ENCODE assay signal across 11 cellular contexts in the genomic region with DNA sequence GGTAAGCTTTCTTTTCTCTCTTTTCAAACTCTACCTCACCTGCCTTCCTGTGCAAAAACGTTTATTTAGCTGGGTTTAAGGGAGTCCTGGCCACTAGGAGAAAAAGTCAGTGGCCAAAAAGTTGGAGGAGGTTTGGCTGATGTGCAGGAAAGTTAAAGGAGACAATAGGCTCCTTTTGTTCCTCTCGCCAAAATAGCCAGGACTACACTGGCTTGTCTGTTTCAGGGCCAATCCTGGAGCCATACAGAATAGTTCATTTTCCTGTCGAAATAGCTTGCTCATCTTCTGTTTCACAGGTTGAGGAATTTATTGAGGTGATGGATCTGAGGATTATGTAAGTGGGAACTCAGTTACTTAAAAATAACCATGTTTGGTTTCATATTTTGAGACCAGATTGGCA. TPM values are rescaled to one million over a fixed set of nuclear protein-coding genes. Genes with fewer than 3 reads are reported as not detected.
DNase-seq lines count a peak whose midpoint lies in the region; ATAC-seq, FAIRE-seq and TF ChIP-seq lines count a peak whose summit lies in the region.
"Had no signal": no experiment of that assay in that cellular context is flagged by ENCODE, and none has a peak within 500 bp of the region (broad histone marks: within the 10 kb centered on the region; RNA-seq: fewer than 3 reads in every experiment).

No MANE protein-coding gene starts in this region.

- peaks cover 7% of the 10 kb centered on the region for H3K9me3 ChIP-seq in iPS-18c (ENCODE audit: control insufficient read depth, insufficient read depth, low read length)

- no peak for DNase-seq in AG09309 (ENCODE audit: low read depth)
- no peak for DNase-seq in natural killer cell treated with Interleukin-12 subunit alpha and Interleukin-12 subunit beta and Interleukin-15 and Interleukin-18, amount 100 ng/mL, for 72 hours (ENCODE audit: low spot score)
- DNase-seq in H54 (ENCODE audit: insufficient read length, low spot score) = no peak
- DNase-seq: activated T-cell treated with anti-CD3 and anti-CD28 coated beads, Interleukin-2, amount 50 U/mL, for 1 hour; NCI-H187 had no signal

- H3K36me3 ChIP-seq in rectal smooth muscle tissue (ENCODE audit: control insufficient read depth, insufficient read depth, low read length) = no peaks in the 10 kb centered on the region

- peak overlapping the region; percentile 64 to 93 (median 84) for H3K4me3 Mint-ChIP-seq in brain
- H3K4me3 Mint-ChIP-seq in natural killer cell treated with Interleukin-12 subunit alpha and Interleukin-12 subunit beta and Interleukin-15 and Interleukin-18, amount 100 ng/mL, for 72 hours = no peak overlapping the region

- H3K27ac Mint-ChIP-seq in brain = peak overlapping the region in 3 of 5 experiments; percentile 50 to 92 (median 74)
- H3K27ac Mint-ChIP-seq in natural killer cell treated with Interleukin-12 subunit alpha and Interleukin-12 subunit beta and Interleukin-15 and Interleukin-18, amount 100 ng/mL, for 72 hours = no peak overlapping the region

- no peaks in the 10 kb centered on the region for H3K27me3 ChIP-seq in rectal smooth muscle tissue (ENCODE audit: control insufficient read depth, insufficient read depth, low read length)

- H3K9me3 Mint-ChIP-seq in brain = no peaks in the 10 kb centered on the region
- H3K9me3 Mint-ChIP-seq in natural killer cell treated with Interleukin-12 subunit alpha and Interleukin-12 subunit beta and Interleukin-15 and Interleukin-18, amount 100 ng/mL, for 72 hours = no peaks in the 10 kb centered on the region

- no peak for FAIRE-seq in H54 (lab: Jason Lieb, UNC)

- H3K4me1 Mint-ChIP-seq in brain = no peaks in the 10 kb centered on the region
- no peaks in the 10 kb centered on the region for H3K4me1 Mint-ChIP-seq in natural killer cell treated with Interleukin-12 subunit alpha and Interleukin-12 subunit beta and Interleukin-15 and Interleukin-18, amount 100 ng/mL, for 72 hours (ENCODE audit: low read depth in 2 of 2)

- H3K27me3 Mint-ChIP-seq in brain = no peaks in the 10 kb centered on the region
- H3K27me3 Mint-ChIP-seq in natural killer cell treated with Interleukin-12 subunit alpha and Interleukin-12 subunit beta and Interleukin-15 and Interleukin-18, amount 100 ng/mL, for 72 hours = peaks cover 0 to 22% of the 10 kb centered on the region in 2 donors

- H3K4me3 ChIP-seq in AG09309 (ENCODE audit: control insufficient read depth, low read depth, low read length) = peak overlapping the region; percentile 23
- peak overlapping the region; percentile 62 for H3K4me3 ChIP-seq in iPS-18c (ENCODE audit: insufficient read depth, low read depth, low read length)
- H3K4me3 ChIP-seq in rectal smooth muscle tissue (ENCODE audit: low read length) = peak overlapping the region; percentile 72

- no peaks in the 10 kb centered on the region for H3K36me3 Mint-ChIP-seq in brain
- no peaks in the 10 kb centered on the region for H3K36me3 Mint-ChIP-seq in natural killer cell treated with Interleukin-12 subunit alpha and Interleukin-12 subunit beta and Interleukin-15 and Interleukin-18, amount 100 ng/mL, for 72 hours

- no peak for TF ChIP-seq POLR2A in H54 (IDR thresholded peaks at IDR 0.05; ENCODE audit: low read depth, low read length)

- ATAC-seq in natural killer cell treated with Interleukin-12 subunit alpha and Interleukin-12 subunit beta and Interleukin-15 and Interleukin-18, amount 100 ng/mL, for 72 hours = no peak
- ATAC-seq in HG03439 (IDR thresholded peaks at IDR 0.05; ENCODE audit: unreplicated experiment) = no peak
- no peak for ATAC-seq in HG02885 (IDR thresholded peaks at IDR 0.05; ENCODE audit: poor library complexity, unreplicated experiment)
- ATAC-seq: Panc1 had no signal

- no peak for TF ChIP-seq CTCF in AG09309 (IDR thresholded peaks at IDR 0.05; ENCODE audit: control insufficient read depth, insufficient read depth, low read depth, low read length, missing control alignments)
- TF ChIP-seq CTCF in brain (conservative IDR thresholded peaks at IDR 0.05) = no peak

- peak overlapping the region; percentile 73 for H3K27ac ChIP-seq in rectal smooth muscle tissue (ENCODE audit: low read depth, low read length)

- H3K9ac ChIP-seq in rectal smooth muscle tissue (ENCODE audit: low read length) = peak overlapping the region; percentile 36

- no peaks in the 10 kb centered on the region for H3K4me1 ChIP-seq in rectal smooth muscle tissue (ENCODE audit: control insufficient read depth, insufficient read depth, low read length)

RNA-seq across cellular contexts. Expression of a gene that starts 0.4 kb away (rescaled TPM):
- 8.1 TPM for polyA plus RNA-seq in brain (ENCODE audit: insufficient read depth, low read depth, low replicate concordance)
- total RNA-seq in natural killer cell treated with Interleukin-12 subunit alpha and Interleukin-12 subunit beta and Interleukin-15 and Interleukin-18, amount 100 ng/mL, for 72 hours = not detected

Comparison
In these comparisons a context has a peak if more than half of its experiments do, and no peak if none do; other contexts are left out.
1. H3K27ac Mint-ChIP-seq: peak in brain (3 of 5); none in natural killer cell treated with Interleukin-12 subunit alpha and Interleukin-12 subunit beta and Interleukin-15 and Interleukin-18, amount 100 ng/mL, for 72 hours (0 of 2).
2. Peak in every context shown above with its lines, with median percentiles within 50 percentile points of each other: H3K4me3 ChIP-seq.